8 cellular contexts compared by ENCODE assay signal in genomic region chr9:34500623-34501267, GRCh38. TPM values are rescaled to one million over a fixed set of nuclear protein-coding genes. Genes with fewer than 3 reads are reported as not detected.
DNase-seq lines count a peak whose midpoint lies in the region; ATAC-seq, FAIRE-seq and TF ChIP-seq lines count a peak whose summit lies in the region.

No MANE protein-coding gene starts in this region.

- no peak overlapping the region for H3K27ac ChIP-seq in mammary epithelial cell (ENCODE audit: insufficient read depth, low read depth, low read length)
- H3K27ac ChIP-seq in HepG2 (ENCODE audit: extremely low read length, insufficient read depth, low read length) = no peak overlapping the region

- no peaks in the 10 kb centered on the region for H3K36me3 Mint-ChIP-seq in WTC11

- H3K79me2 ChIP-seq in mammary epithelial cell (ENCODE audit: insufficient read depth, low read length) (no peaks in the 10 kb centered on the region), HepG2 (ENCODE audit: insufficient read depth, low read length) (no peaks in the 10 kb centered on the region)

- H3K4me3 Mint-ChIP-seq in WTC11 = no peak overlapping the region

- H3K36me3 ChIP-seq in mammary epithelial cell (ENCODE audit: insufficient read depth, low read length) = no peaks in the 10 kb centered on the region
- no peaks in the 10 kb centered on the region for H3K36me3 ChIP-seq in HepG2 (replicated peaks in 1 of 2; ENCODE audit: control insufficient read depth in 1 of 2, insufficient read depth in 2 of 2, low read length in 2 of 2)

- peaks cover 4% of the 10 kb centered on the region; the same call in 1 of the 2 replicates for H3K27me3 Mint-ChIP-seq in WTC11 (ENCODE audit: low read depth)

- in situ Hi-C loops in mammary epithelial cell (cut with MboI; ENCODE audit: low sequenced_read_pairs in 2 of 2) = no loop called here
- in situ Hi-C loops in HepG2 (cut with HindIII; ENCODE audit: extremely low pct_ligation_motif_present, low pct_unique_long_range_greater_than_20kb) = loop anchor here (5.0 kb wide), 1 partner anchor 68 kb away; no protein-coding TSS in a partner anchor

- peaks cover 29% of the 10 kb centered on the region for H3K4me1 ChIP-seq in mammary epithelial cell (ENCODE audit: insufficient read depth, low read length)
- peaks cover 23% of the 10 kb centered on the region for H3K4me1 ChIP-seq in HepG2 (ENCODE audit: insufficient read depth, low read length)

- CTCF ChIA-PET in WTC11 (lab: Charles Lee) = interaction anchor here (0.6 to 3.6 kb wide), 11 partner anchors 10 to 159 kb away, joined by 3 to 20 read pairs (median 9); partner anchors contain the start of gene ENHO
- CTCF ChIA-PET in mammary epithelial cell (lab: Charles Lee; ENCODE audit: low non-redundant PET) = interaction anchor here (0.6 to 1.7 kb wide), 3 partner anchors 97 to 1912 kb away, joined by 3 to 8 read pairs (median 7); no protein-coding TSS in a partner anchor
- CTCF ChIA-PET in HepG2 (lab: Yijun Ruan, JAX; ENCODE audit: low intra/inter-chr PET ratio, low total read pairs) = interaction anchor here (0.8 to 3.9 kb wide), 6 partner anchors 46 to 168 kb away, joined by 3 to 28 read pairs (median 7); no protein-coding TSS in a partner anchor

- 2% methylated on average over 6 of the region's 6 CpGs for WGBS in mammary epithelial cell (ENCODE audit: low coverage, missing lambda C conversion rate)
- WGBS in HepG2 (ENCODE audit: low lambda C conversion rate) = 0% methylated on average over 5 of the region's 6 CpGs

- POLR2A ChIA-PET in WTC11 (lab: Charles Lee) = no interaction called here
- POLR2A ChIA-PET in HepG2 (lab: Yijun Ruan, JAX) = no interaction called here

- H3K9me3 ChIP-seq in mammary epithelial cell (replicated peaks; ENCODE audit: insufficient read depth, low read length) (no peaks in the 10 kb centered on the region), HepG2 (ENCODE audit: low read length) (no peaks in the 10 kb centered on the region)

- no peak overlapping the region for H3K9ac ChIP-seq in mammary epithelial cell (ENCODE audit: insufficient read depth, low read length)
- H3K9ac ChIP-seq in HepG2 (ENCODE audit: insufficient read depth, low read depth, low read length) = no peak overlapping the region

- no peak for TF ChIP-seq POLR2A in HepG2 (IDR thresholded peaks at IDR 0.05; ENCODE audit: insufficient read depth in 1 of 2, low read depth in 2 of 2, low read length in 2 of 2)

- H3K4me2 ChIP-seq in mammary epithelial cell (ENCODE audit: insufficient read depth, low read depth, low read length) (no peak overlapping the region), HepG2 (ENCODE audit: low read depth, low read length) (no peak overlapping the region)

- H3K27ac Mint-ChIP-seq in WTC11 = no peak overlapping the region

- intact Hi-C loops in mammary epithelial cell (cut with micrococcal nuclease) (loop anchor here (1.0 to 5.0 kb wide), 8 partner anchors 42 to 168 kb away; partner anchors contain the start of genes DNAI1 and FAM219A), HepG2 (cut with micrococcal nuclease; ENCODE audit: unreplicated experiment) (loop anchor here (1.0 to 10.0 kb wide), 5 partner anchors 11 to 166 kb away; no protein-coding TSS in a partner anchor)

- H4K20me1 ChIP-seq in mammary epithelial cell (ENCODE audit: insufficient read depth, low read length) (no peaks in the 10 kb centered on the region), HepG2 (ENCODE audit: insufficient read depth, low read length) (no peaks in the 10 kb centered on the region; the same call in 1 of the 2 replicates)

- TF ChIP-seq EP300 in HepG2 (IDR thresholded peaks at IDR 0.05; ENCODE audit: low read depth in 2 of 2, low read length in 2 of 2) (no peak), HepG2 (CRISPR knock-in tag; IDR thresholded peaks at IDR 0.05; ENCODE audit: borderline replicate concordance) (no peak)

- peak; percentile 60 for TF ChIP-seq RAD21 in HepG2 (CRISPR knock-in tag; IDR thresholded peaks at IDR 0.05)

- no peaks in the 10 kb centered on the region for H3K9me3 Mint-ChIP-seq in WTC11

- FAIRE-seq in HepG2 (lab: Jason Lieb, UNC) = peak; percentile 70

- TF ChIP-seq CTCF in WTC11 (IDR thresholded peaks at IDR 0.05) (peak; percentile 98), mammary epithelial cell (conservative IDR thresholded peaks at IDR 0.05 in 1 of 2, IDR thresholded peaks at IDR 0.05 in 1 of 2; ENCODE audit: extremely low read depth in 1 of 2, insufficient read depth in 1 of 2, low read depth in 1 of 2, low read length in 2 of 2) (peak; percentile 98), HepG2 (CRISPR knock-in tag; IDR thresholded peaks at IDR 0.05) (peak; percentile 82)

- H3K4me1 Mint-ChIP-seq in WTC11 = peaks cover 12% of the 10 kb centered on the region

- ATAC-seq in WTC11 (peak; percentile 80), HepG2 (peak; percentile 60), HG02642 (IDR thresholded peaks at IDR 0.05; ENCODE audit: poor library complexity, unreplicated experiment) (no peak)

- H3K27me3 ChIP-seq in mammary epithelial cell (ENCODE audit: insufficient read depth, low read length) (no peaks in the 10 kb centered on the region), HepG2 (ENCODE audit: control insufficient read depth in 1 of 2, insufficient read depth in 2 of 2, low read length in 2 of 2) (peaks cover 0 to 17% of the 10 kb centered on the region in 2 experiments; a peak in 2 of 5 replicates)

- BruUV-seq in mammary epithelial cell (replicated peaks; lab: Mats Ljungman, UMichigan) = no TSS peak
- BruUV-seq in HepG2 (replicated peaks; lab: Mats Ljungman, UMichigan) = no TSS peak

- dilution Hi-C loops in mammary epithelial cell (cut with HindIII; ENCODE audit: low sequenced_read_pairs) = loop anchor here (5.0 to 10.0 kb wide), 2 partner anchors 73 to 114 kb away; partner anchors contain the start of gene RPP25L

- H3K4me3 ChIP-seq in mammary epithelial cell (replicated peaks in 1 of 3; ENCODE audit: insufficient read depth in 1 of 3, low read depth in 2 of 3, low read length in 3 of 3) (no peak overlapping the region), HepG2 (replicated peaks in 1 of 3; ENCODE audit: insufficient read depth in 1 of 3, low read depth in 2 of 3, low read length in 3 of 3) (no peak overlapping the region)

- H2AFZ ChIP-seq in mammary epithelial cell (ENCODE audit: low read depth, low read length) = no peak overlapping the region
- H2AFZ ChIP-seq in HepG2 (ENCODE audit: low read length) = no peak overlapping the region

- DNase-seq in NCI-H82 (lab: John Stamatoyannopoulos, UW) (peak; percentile 72), NCI-H82 treated with DMSO at 0.1 percent for 48 hours (lab: John Stamatoyannopoulos, UW; ENCODE audit: unreplicated experiment) (no peak), NCI-H1436 treated with DMSO at 0.1 percent for 48 hours (lab: John Stamatoyannopoulos, UW) (peak; percentile 45), WTC11 (ENCODE audit: low spot score) (peak; percentile 83), mammary epithelial cell (peak; percentile 64), HepG2 (ENCODE audit: low spot score) (peak; percentile 18)
- DNase-seq in stimulated activated CD4-positive, alpha-beta T cell treated with anti-CD3 and anti-CD28 coated beads, TNF-alpha, amount 100 ng/mL, for 24 hours (ENCODE audit: low read depth in 3 of 3) = peak; percentile 65 to 80 (median 76)

RNA-seq across cellular contexts. Expression of gene ENHO, which starts 22.0 kb away (rescaled TPM):
- total RNA-seq in WTC11 (2021) (26.9 to 28.3 TPM (median 27.9 TPM) in 3 replicates), mammary epithelial cell (under 1 TPM in 1 of 2 donors, not detected in 1; 0.28 TPM), HepG2 (2016; rRNA removed; fragmentation: Illumina TruSeq; extraction: Trizol) (0.51 and 0.60 TPM in 2 replicates)
- polyA plus RNA-seq in mammary epithelial cell (0.44 TPM), HepG2 (2011; rRNA removed) (0.08 TPM in 1 of 2 replicates, not detected in the other)
- not detected for polyA minus RNA-seq in mammary epithelial cell
- 3.5 and 4.0 TPM in 2 replicates for total RNA-seq in HepG2 (2016; cell fraction: cytosol; rRNA removed; fragmentation: Illumina TruSeq; extraction: Trizol; ENCODE audit: low read depth)
- total RNA-seq in HepG2 (2016; cell fraction: insoluble cytoplasmic fraction; rRNA removed; fragmentation: Illumina TruSeq; extraction: Trizol) = 0.64 and 0.91 TPM in 2 replicates
- total RNA-seq in HepG2 (2016; cell fraction: membrane; rRNA removed; fragmentation: Illumina TruSeq; extraction: Trizol) = 2.4 and 2.5 TPM in 2 replicates
- total RNA-seq in HepG2 (2016; cell fraction: nucleus; rRNA removed; fragmentation: Illumina TruSeq; extraction: Trizol) = 0.47 TPM in 1 of 2 replicates, not detected in the other
- polyA plus RNA-seq in HepG2 (2011; cell fraction: cytosol; rRNA removed) = 0.07 TPM in 1 of 2 replicates, not detected in the other
- not detected in 2 replicates for polyA plus RNA-seq in HepG2 (2011; cell fraction: nucleus; rRNA removed)
- not detected in 2 replicates for polyA plus RNA-seq in HepG2 (2012)
- 5.9 and 6.4 TPM in 2 replicates for polyA plus RNA-seq in HepG2 (2016; cell fraction: cytosol; fragmentation: Illumina TruSeq; extraction: Trizol; ENCODE audit: low read depth)
- 0.51 and 0.62 TPM in 2 replicates for polyA plus RNA-seq in HepG2 (2016; cell fraction: insoluble cytoplasmic fraction; fragmentation: Illumina TruSeq; extraction: Trizol; ENCODE audit: low read depth)
- polyA plus RNA-seq in HepG2 (2016; cell fraction: membrane; fragmentation: Illumina TruSeq; extraction: Trizol; ENCODE audit: low read depth) = 3.4 and 3.8 TPM in 2 replicates
- polyA plus RNA-seq in HepG2 (2016; cell fraction: nucleus; fragmentation: Illumina TruSeq; extraction: Trizol; ENCODE audit: insufficient read depth, low read depth) = 0.77 TPM in 1 of 2 replicates, not detected in the other
- polyA minus RNA-seq in HepG2 (2011; rRNA and poly(A)+ RNA removed; ENCODE audit: low replicate concordance) = not detected in 2 replicates
- polyA minus RNA-seq in HepG2 (2011; cell fraction: cytosol; rRNA and poly(A)+ RNA removed) = not detected in 2 replicates
- polyA minus RNA-seq in HepG2 (2011; cell fraction: nucleus; rRNA and poly(A)+ RNA removed) = not detected in 2 replicates

RNA-seq across cellular contexts. Expression of gene DNAI1, which starts 42.1 kb away (rescaled TPM):
- total RNA-seq in WTC11 (2021) (1.5 to 2.1 TPM (median 1.6 TPM) in 3 replicates), mammary epithelial cell (not detected), HepG2 (2016; rRNA removed; fragmentation: Illumina TruSeq; extraction: Trizol) (not detected in 2 replicates)
- polyA plus RNA-seq in mammary epithelial cell (0.03 TPM), HepG2 (2011; rRNA removed) (not detected in 2 replicates)
- not detected for polyA minus RNA-seq in mammary epithelial cell
- total RNA-seq in HepG2 (2016; cell fraction: cytosol; rRNA removed; fragmentation: Illumina TruSeq; extraction: Trizol; ENCODE audit: low read depth) = not detected in 2 replicates
- total RNA-seq in HepG2 (2016; cell fraction: insoluble cytoplasmic fraction; rRNA removed; fragmentation: Illumina TruSeq; extraction: Trizol) = not detected in 2 replicates
- total RNA-seq in HepG2 (2016; cell fraction: membrane; rRNA removed; fragmentation: Illumina TruSeq; extraction: Trizol) = not detected in 2 replicates
- total RNA-seq in HepG2 (2016; cell fraction: nucleus; rRNA removed; fragmentation: Illumina TruSeq; extraction: Trizol) = not detected in 2 replicates
- polyA plus RNA-seq in HepG2 (2011; cell fraction: cytosol; rRNA removed) = not detected in 2 replicates
- polyA plus RNA-seq in HepG2 (2011; cell fraction: nucleus; rRNA removed) = 0.09 TPM in 1 of 2 replicates, not detected in the other
- polyA plus RNA-seq in HepG2 (2012) = not detected in 2 replicates
- polyA plus RNA-seq in HepG2 (2016; cell fraction: cytosol; fragmentation: Illumina TruSeq; extraction: Trizol; ENCODE audit: low read depth) = not detected in 2 replicates
- polyA plus RNA-seq in HepG2 (2016; cell fraction: insoluble cytoplasmic fraction; fragmentation: Illumina TruSeq; extraction: Trizol; ENCODE audit: low read depth) = not detected in 2 replicates
- polyA plus RNA-seq in HepG2 (2016; cell fraction: membrane; fragmentation: Illumina TruSeq; extraction: Trizol; ENCODE audit: low read depth) = not detected in 2 replicates
- not detected in 2 replicates for polyA plus RNA-seq in HepG2 (2016; cell fraction: nucleus; fragmentation: Illumina TruSeq; extraction: Trizol; ENCODE audit: insufficient read depth, low read depth)
- 0.94 TPM in 1 of 2 replicates, not detected in the other for polyA minus RNA-seq in HepG2 (2011; rRNA and poly(A)+ RNA removed; ENCODE audit: low replicate concordance)
- polyA minus RNA-seq in HepG2 (2011; cell fraction: cytosol; rRNA and poly(A)+ RNA removed) = not detected in 2 replicates
- not detected in 2 replicates for polyA minus RNA-seq in HepG2 (2011; cell fraction: nucleus; rRNA and poly(A)+ RNA removed)

RNA-seq across cellular contexts. Expression of gene FAM219A, which starts 42.4 kb away (rescaled TPM):
- total RNA-seq in WTC11 (2021) = 17.2 to 20.6 TPM (median 19.5 TPM) in 3 replicates
- total RNA-seq in mammary epithelial cell = 10 to 100 TPM; 12.3 to 27.4 TPM
- 9.2 TPM for polyA plus RNA-seq in mammary epithelial cell
- polyA minus RNA-seq in mammary epithelial cell = 15.9 TPM
- total RNA-seq in HepG2 (2016; rRNA removed; fragmentation: Illumina TruSeq; extraction: Trizol) = 3.7 and 3.9 TPM in 2 replicates
- 0.53 and 0.61 TPM in 2 replicates for total RNA-seq in HepG2 (2016; cell fraction: cytosol; rRNA removed; fragmentation: Illumina TruSeq; extraction: Trizol; ENCODE audit: low read depth)
- 3.0 and 4.0 TPM in 2 replicates for total RNA-seq in HepG2 (2016; cell fraction: insoluble cytoplasmic fraction; rRNA removed; fragmentation: Illumina TruSeq; extraction: Trizol)
- 2.0 and 2.3 TPM in 2 replicates for total RNA-seq in HepG2 (2016; cell fraction: membrane; rRNA removed; fragmentation: Illumina TruSeq; extraction: Trizol)
- 3.2 and 4.3 TPM in 2 replicates for total RNA-seq in HepG2 (2016; cell fraction: nucleus; rRNA removed; fragmentation: Illumina TruSeq; extraction: Trizol)
- polyA plus RNA-seq in HepG2 (2011; rRNA removed) = 6.4 and 9.4 TPM in 2 replicates
- 3.7 TPM in 2 replicates for polyA plus RNA-seq in HepG2 (2011; cell fraction: cytosol; rRNA removed)
- polyA plus RNA-seq in HepG2 (2011; cell fraction: nucleus; rRNA removed) = 12.8 and 13.5 TPM in 2 replicates
- 5.3 and 7.6 TPM in 2 replicates for polyA plus RNA-seq in HepG2 (2012)
- polyA plus RNA-seq in HepG2 (2016; cell fraction: cytosol; fragmentation: Illumina TruSeq; extraction: Trizol; ENCODE audit: low read depth) = 0.29 and 0.57 TPM in 2 replicates
- polyA plus RNA-seq in HepG2 (2016; cell fraction: insoluble cytoplasmic fraction; fragmentation: Illumina TruSeq; extraction: Trizol; ENCODE audit: low read depth) = 4.5 and 5.0 TPM in 2 replicates
- 1.0 and 1.4 TPM in 2 replicates for polyA plus RNA-seq in HepG2 (2016; cell fraction: membrane; fragmentation: Illumina TruSeq; extraction: Trizol; ENCODE audit: low read depth)
- 9.8 TPM in 2 replicates for polyA plus RNA-seq in HepG2 (2016; cell fraction: nucleus; fragmentation: Illumina TruSeq; extraction: Trizol; ENCODE audit: insufficient read depth, low read depth)
- polyA minus RNA-seq in HepG2 (2011; rRNA and poly(A)+ RNA removed; ENCODE audit: low replicate concordance) = 4.3 and 4.8 TPM in 2 replicates
- 2.4 and 3.4 TPM in 2 replicates for polyA minus RNA-seq in HepG2 (2011; cell fraction: cytosol; rRNA and poly(A)+ RNA removed)
- 2.9 and 3.3 TPM in 2 replicates for polyA minus RNA-seq in HepG2 (2011; cell fraction: nucleus; rRNA and poly(A)+ RNA removed)
